ENCODE assay signal across 35 cellular contexts in genomic region chr3:40751652-40752051, GRCh38.
A peak's percentile ranks its signal among the peaks of the same experiment; 100 is the strongest.
DNase-seq lines count a peak whose midpoint lies in the region; ATAC-seq, FAIRE-seq and TF ChIP-seq lines count a peak whose summit lies in the region.
"Had no signal": no experiment of that assay in that cellular context is flagged by ENCODE, and none has a peak within 500 bp of the region (broad histone marks: within the 10 kb centered on the region; RNA-seq: fewer than 3 reads in every experiment).

No MANE protein-coding gene starts in this region.

- no peak overlapping the region for H4K8ac ChIP-seq in H1 (ENCODE audit: extremely low read depth, insufficient read depth, low read length)

- intact Hi-C loops in left colon (cut with DNase I, micrococcal nuclease) (no loop called here), mucosa of descending colon (cut with DNase I, micrococcal nuclease) (no loop called here)

- H3K9me3 ChIP-seq in H1 (ENCODE audit: insufficient read depth in 2 of 2, low read depth in 1 of 2, low read length in 1 of 2) (no peaks in the 10 kb centered on the region), mucosa of descending colon (no peaks in the 10 kb centered on the region), small intestine (ENCODE audit: control insufficient read depth, low read depth) (no peaks in the 10 kb centered on the region)
- H3K9me3 ChIP-seq: A549; BE2C; BLaER1; BLaER1 treated with 17β-estradiol and CSF1 and Interleukin-3, amounts not matched to agents 10 nM and 100 nM; Caco-2 had no signal

- H2BK12ac ChIP-seq in H1 (ENCODE audit: low read depth, low read length): no peak overlapping the region

- H2BK15ac ChIP-seq in H1 (ENCODE audit: low read length): no peak overlapping the region

- TF ChIP-seq POLR2A in H1 (IDR thresholded peaks at IDR 0.05; ENCODE audit: control extremely low read depth in 1 of 2, low read depth in 2 of 2, low read length in 2 of 2): no peak

- POLR2A ChIA-PET in H1 (lab: Charles Lee; ENCODE audit: partially characterized antibody): no interaction called here

- H3K27ac ChIP-seq in H1 (ENCODE audit: low read depth, low read length) (no peak overlapping the region), small intestine (ENCODE audit: low read depth in 1 of 2, low read length in 1 of 2) (no peak overlapping the region)
- H3K27ac ChIP-seq: 22Rv1; A549; BLaER1; BLaER1 treated with 17β-estradiol and CSF1 and Interleukin-3, amounts not matched to agents 10 nM and 100 nM; C4-2B had no signal

- H3K4me1 ChIP-seq in H1 (replicated peaks in 1 of 4; ENCODE audit: control insufficient read depth in 3 of 4, insufficient read depth in 4 of 4, low read length in 3 of 4): 0 out of 7 replicates have a peak, but pooled peaks cover 0 to 3% (median 0%) of the 10 kb centered on the region in 4 experiments
- no peaks in the 10 kb centered on the region for H3K4me1 ChIP-seq in mucosa of descending colon (ENCODE audit: low read depth)
- no peaks in the 10 kb centered on the region for H3K4me1 ChIP-seq in small intestine (ENCODE audit: control insufficient read depth in 2 of 2, insufficient read depth in 1 of 2, low read depth in 1 of 2, low read length in 1 of 2)
- H3K4me1 ChIP-seq: A549; BE2C; BLaER1; BLaER1 treated with 17β-estradiol and CSF1 and Interleukin-3, amounts not matched to agents 10 nM and 100 nM; Caco-2 had no signal

- H3K79me1 ChIP-seq in H1 (ENCODE audit: low read depth, low read length): no peaks in the 10 kb centered on the region

- no peak overlapping the region for H4K5ac ChIP-seq in H1 (ENCODE audit: insufficient read length, low read depth, low read length)

- peaks cover 3% of the 10 kb centered on the region; the same call in 1 of the 2 replicates for H3K23me2 ChIP-seq in H1 (ENCODE audit: low read depth, low read length)

- H3K36me3 ChIP-seq in H1 (ENCODE audit: control insufficient read depth in 2 of 4, insufficient read depth in 4 of 4, low read length in 3 of 4): no peaks in the 10 kb centered on the region
- H3K36me3 ChIP-seq in mucosa of descending colon (ENCODE audit: low read depth): no peaks in the 10 kb centered on the region
- H3K36me3 ChIP-seq in small intestine (ENCODE audit: control insufficient read depth in 2 of 2, insufficient read depth in 2 of 2, low read length in 2 of 2): no peaks in the 10 kb centered on the region
- H3K36me3 ChIP-seq: BE2C; BLaER1; BLaER1 treated with 17β-estradiol and CSF1 and Interleukin-3, amounts not matched to agents 10 nM and 100 nM had no signal

- no peak overlapping the region for H2BK120ac ChIP-seq in H1 (replicated peaks; ENCODE audit: low read depth, low read length)

- TF ChIP-seq EP300 in H1 (IDR thresholded peaks at IDR 0.05; ENCODE audit: borderline replicate concordance in 1 of 2, low read depth in 2 of 2, low read length in 2 of 2): no peak

- no peak overlapping the region for H3K9ac ChIP-seq in H1 (replicated peaks in 1 of 4; ENCODE audit: extremely low read depth in 1 of 4, low read depth in 3 of 4, low read length in 3 of 4)
- H3K9ac ChIP-seq: BLaER1; BLaER1 treated with 17β-estradiol and CSF1 and Interleukin-3, amounts not matched to agents 10 nM and 100 nM had no signal

- no peak overlapping the region for H3K18ac ChIP-seq in H1 (ENCODE audit: extremely low read depth, low read length)

- TF ChIP-seq RAD21 in H1 (IDR thresholded peaks at IDR 0.05 in 1 of 2, conservative IDR thresholded peaks at IDR 0.05 in 1 of 2; ENCODE audit: low read depth in 2 of 2, low read length in 2 of 2): no peak

- peak overlapping the region; percentile 21 for H3K4ac ChIP-seq in H1 (replicated peaks; ENCODE audit: insufficient read length, low read depth, low read length)

- no peak overlapping the region for H3K14ac ChIP-seq in H1 (ENCODE audit: insufficient read length)

- H3K27me3 ChIP-seq in H1 (replicated peaks in 1 of 4; ENCODE audit: control insufficient read depth in 3 of 4, extremely low read depth in 1 of 4, insufficient read depth in 3 of 4, low read length in 3 of 4): no peaks in the 10 kb centered on the region
- no peaks in the 10 kb centered on the region for H3K27me3 ChIP-seq in small intestine (ENCODE audit: control insufficient read depth in 2 of 2, insufficient read depth in 2 of 2, low read length in 2 of 2)
- H3K27me3 ChIP-seq: BE2C; BLaER1; BLaER1 treated with 17β-estradiol and CSF1 and Interleukin-3, amounts not matched to agents 10 nM and 100 nM had no signal

- H2AFZ ChIP-seq in H1 (ENCODE audit: low read length): no peak overlapping the region

- no peak overlapping the region for H3K56ac ChIP-seq in H1 (replicated peaks; ENCODE audit: insufficient read length, low read depth, low read length)

- H2BK20ac ChIP-seq in H1 (ENCODE audit: low read length): no peak overlapping the region

- 89% methylated on average over 2 of the region's 2 CpGs; no CpG with 5 or more reads in 1 of the 2 experiments for WGBS in H1 (ENCODE audit: extremely low coverage in 1 of 2, insufficient coverage in 1 of 2, insufficient read length in 1 of 2, insufficient replicate concordance in 2 of 2, low coverage in 1 of 2, low lambda C conversion rate in 2 of 2, missing lambda C conversion rate in 1 of 2), 2 experiments
- 86 to 97% (median 96%) methylated on average over 2 of the region's 2 CpGs for WGBS in small intestine, 3 donors

- no peak overlapping the region for H3K4me2 ChIP-seq in H1 (ENCODE audit: insufficient read depth in 1 of 2, low read depth in 2 of 2, low read length in 2 of 2)
- H3K4me2 ChIP-seq: A549; BLaER1; BLaER1 treated with 17β-estradiol and CSF1 and Interleukin-3, amounts not matched to agents 10 nM and 100 nM had no signal

- no peak overlapping the region for H2AK5ac ChIP-seq in H1 (ENCODE audit: low read depth, low read length)

- H4K20me1 ChIP-seq in H1 (replicated peaks in 1 of 2; ENCODE audit: control insufficient read depth in 1 of 2, insufficient read depth in 2 of 2, low read length in 2 of 2): no peaks in the 10 kb centered on the region
- H4K20me1 ChIP-seq: BLaER1; BLaER1 treated with 17β-estradiol and CSF1 and Interleukin-3, amounts not matched to agents 10 nM and 100 nM had no signal

- no peaks in the 10 kb centered on the region for H3K79me2 ChIP-seq in H1 (ENCODE audit: control insufficient read depth in 1 of 2, insufficient read depth in 2 of 2, low read length in 2 of 2)

- no peak overlapping the region for H3K23ac ChIP-seq in H1 (ENCODE audit: insufficient read length)

- CTCF ChIA-PET in H1 (lab: Charles Lee; ENCODE audit: partially characterized antibody): no interaction called here

- DNase-seq in H1 (ENCODE audit: low read depth in 1 of 2, low spot score in 2 of 2) (no peak), left colon (no peak), mucosa of descending colon (no peak), small intestine (peak; percentile 33), kidney tubule cell (ENCODE audit: low spot score) (no peak), SHP77 (lab: John Stamatoyannopoulos, UW) (no peak)
- no peak for DNase-seq in stimulated activated CD4-positive, alpha-beta T cell treated with anti-CD3 and anti-CD28 coated beads, Interleukin-4, amount 100 ng/mL, for 1 hour
- DNase-seq: 8988T; ACHN; AML-193; BE2C; C1 segment of cervical spinal cord; Caco-2; Calu3; CD4-positive, alpha-beta memory T cell; CD4-positive, alpha-beta T cell; CD4-positive, CD25-positive, alpha-beta regulatory T cell; CD8-positive, alpha-beta memory T cell; CD8-positive, alpha-beta T cell; COR-L47; DMS 273 treated with DMSO at 0.1 percent for 48 hours; DMS153; DMS53; DMS79; DMS79 treated with DMSO at 0.1 percent for 48 hours; DND-41; EL had no signal

- FAIRE-seq in H1 (lab: Jason Lieb, UNC): no peak
- no peak for FAIRE-seq in small intestine (lab: Jason Lieb, UNC)
- FAIRE-seq: A204.1, A549, D721Med had no signal

- no peak overlapping the region for H4K91ac ChIP-seq in H1 (replicated peaks; ENCODE audit: insufficient read length, low read length)

- TF ChIP-seq CTCF in H1 (IDR thresholded peaks at IDR 0.05; ENCODE audit: control extremely low read depth in 1 of 3, insufficient read depth in 1 of 3, low read depth in 1 of 3, low read length in 3 of 3) (no peak), mucosa of descending colon (IDR thresholded peaks at IDR 0.05) (no peak)

- H3K4me3 ChIP-seq in H1 (ENCODE audit: extremely low read depth in 1 of 4, insufficient read depth in 2 of 4, low read depth in 3 of 4, low read length in 4 of 4): no peak overlapping the region
- H3K4me3 ChIP-seq in mucosa of descending colon: no peak overlapping the region
- H3K4me3 ChIP-seq in small intestine (ENCODE audit: low read depth in 1 of 2, low read length in 2 of 2): no peak overlapping the region
- H3K4me3 ChIP-seq: A549; BLaER1; BLaER1 treated with 17β-estradiol and CSF1 and Interleukin-3, amounts not matched to agents 10 nM and 100 nM had no signal

- no peak overlapping the region for H2BK5ac ChIP-seq in H1 (ENCODE audit: low read depth, low read length)

- ATAC-seq in left colon (peak; percentile 88), mucosa of descending colon (peak; percentile 71), GM18870 (IDR thresholded peaks at IDR 0.05; ENCODE audit: unreplicated experiment) (no peak)
- ATAC-seq: A549; CD8-positive, alpha-beta T cell had no signal

TF ChIP-seq in H1, 55 proteins besides CTCF, POLR2A, EP300 and RAD21:
- no peak for TF ChIP-seq EGR1 (IDR thresholded peaks at IDR 0.05; ENCODE audit: borderline replicate concordance, low read depth, low read length)
- TF ChIP-seq TEAD4 (IDR thresholded peaks at IDR 0.05; ENCODE audit: low read depth, low read length): no peak
- TF ChIP-seq BACH1 (IDR thresholded peaks at IDR 0.05; ENCODE audit: low read length): no peak
- TF ChIP-seq CEBPB (IDR thresholded peaks at IDR 0.05; ENCODE audit: low read depth, low read length): no peak
- TF ChIP-seq RXRA (IDR thresholded peaks at IDR 0.05; ENCODE audit: insufficient read depth, low read depth, low read length): no peak
